In the genomic region with DNA sequence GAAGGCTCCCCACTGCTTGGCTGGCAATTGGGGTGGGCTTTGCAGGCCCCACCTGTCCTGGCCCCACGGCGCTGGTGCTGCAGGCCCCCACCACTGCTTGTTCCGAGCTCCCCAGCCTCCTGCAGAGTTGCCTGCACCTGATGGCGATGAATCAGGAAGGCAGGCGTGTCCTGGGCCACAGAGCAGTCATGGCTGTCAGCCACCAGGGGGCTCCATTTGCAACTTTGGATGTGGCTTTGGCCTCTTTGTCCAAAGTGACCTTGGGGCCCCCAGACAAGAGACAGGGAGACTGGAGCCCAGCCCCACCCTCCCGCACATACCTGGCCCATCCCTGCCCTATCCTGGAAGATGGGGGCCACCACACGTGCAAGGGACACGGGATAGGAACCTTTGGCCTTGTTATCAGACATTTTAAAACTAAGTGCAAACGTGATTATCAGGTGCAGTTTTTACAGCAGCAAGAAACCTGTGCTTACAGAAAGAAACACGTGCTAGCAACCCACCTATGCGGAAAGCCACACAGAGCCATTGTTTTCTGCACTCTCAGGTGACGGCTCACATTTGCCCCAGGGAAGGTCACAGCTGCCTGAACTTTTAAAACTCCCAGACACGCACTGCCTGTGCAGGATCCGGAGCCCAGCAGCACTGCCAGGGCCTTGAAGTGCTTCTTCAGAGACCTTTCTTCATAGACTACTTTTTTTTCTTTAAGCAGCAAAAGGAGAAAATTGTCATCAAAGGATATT, we compare ENCODE assay signal across 8 cellular contexts. TPM values are rescaled to one million over a fixed set of nuclear protein-coding genes. Genes with fewer than 3 reads are reported as not detected.
A peak's percentile ranks its signal among the peaks of the same experiment; 100 is the strongest.
DNase-seq lines count a peak whose midpoint lies in the region; ATAC-seq and TF ChIP-seq lines count a peak whose summit lies in the region.

A gene with protein sequence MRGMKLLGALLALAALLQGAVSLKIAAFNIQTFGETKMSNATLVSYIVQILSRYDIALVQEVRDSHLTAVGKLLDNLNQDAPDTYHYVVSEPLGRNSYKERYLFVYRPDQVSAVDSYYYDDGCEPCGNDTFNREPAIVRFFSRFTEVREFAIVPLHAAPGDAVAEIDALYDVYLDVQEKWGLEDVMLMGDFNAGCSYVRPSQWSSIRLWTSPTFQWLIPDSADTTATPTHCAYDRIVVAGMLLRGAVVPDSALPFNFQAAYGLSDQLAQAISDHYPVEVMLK (plus strand): TSS at position 443 of the 743 bp plus-strand sequence. CDS start 683 bp downstream, outside the sequence.

- H4K20me1 ChIP-seq in DOHH2 (ENCODE audit: control insufficient read depth, insufficient read depth, low read depth, low read length) (no peaks in the 10 kb centered on the region), hepatocyte (ENCODE audit: insufficient read depth, poor library complexity, severe bottlenecking) (no peaks in the 10 kb centered on the region)

- H3K9me3 ChIP-seq in DOHH2 (ENCODE audit: control insufficient read depth, insufficient read depth, low read length) (no peaks in the 10 kb centered on the region), HUES48 (ENCODE audit: control insufficient read depth, insufficient read depth, low read length) (no peaks in the 10 kb centered on the region), ascending aorta (no peaks in the 10 kb centered on the region), hepatocyte (ENCODE audit: low read depth) (no peaks in the 10 kb centered on the region)

- peaks cover 12% of the 10 kb centered on the region for H3K4me1 ChIP-seq in DOHH2 (ENCODE audit: control insufficient read depth, low read length)
- H3K4me1 ChIP-seq in HUES48 (ENCODE audit: control insufficient read depth, insufficient read depth, low read length), result peaks cover 10% of the 10 kb centered on the region
- H3K4me1 ChIP-seq in ascending aorta, result no peaks in the 10 kb centered on the region
- H3K4me1 ChIP-seq in hepatocyte (ENCODE audit: insufficient read depth), result no peaks in the 10 kb centered on the region

- no peak for ATAC-seq in GM18873 (IDR thresholded peaks at IDR 0.05; ENCODE audit: low FRiP score, unreplicated experiment)
- ATAC-seq in HG03159 (IDR thresholded peaks at IDR 0.05; ENCODE audit: unreplicated experiment), result no peak

- DNase-seq in ascending aorta (ENCODE audit: low spot score in 2 of 2) (peak in 1 of 2 donors; percentile 67), hepatocyte (ENCODE audit: low spot score) (peak; percentile 93)
- DNase-seq in stimulated activated CD4-positive, alpha-beta T cell treated with anti-CD3 and anti-CD28 coated beads, Interleukin-12 subunit alpha, Interleukin-12 subunit beta, amount 100 ng/mL, for 4 hours, result peak; percentile 49

- no peak within 1 kb of the TSS for H3K9ac ChIP-seq in HUES48 (ENCODE audit: low read depth, low read length)

- H3K36me3 ChIP-seq in DOHH2 (ENCODE audit: control insufficient read depth, low read length) (peaks cover 93% of the 10 kb centered on the region), HUES48 (ENCODE audit: control insufficient read depth, insufficient read depth, low read length) (peaks cover 68% of the 10 kb centered on the region), ascending aorta (peaks cover 46 to 55% of the 10 kb centered on the region in 2 donors), hepatocyte (replicated peaks; ENCODE audit: insufficient read depth, low read depth) (no peaks in the 10 kb centered on the region)

- H3K79me2 ChIP-seq in DOHH2 (ENCODE audit: control insufficient read depth, low read length) (no peaks in the 10 kb centered on the region; the same call in 1 of the 2 replicates), hepatocyte (peaks cover 31% of the 10 kb centered on the region)

- H3K4me3 ChIP-seq in DOHH2 (ENCODE audit: low read length) (no peak within 1 kb of the TSS), HUES48 (ENCODE audit: low read depth, low read length) (no peak within 1 kb of the TSS), ascending aorta (no peak within 1 kb of the TSS), hepatocyte (peak within 1 kb of the TSS; percentile 33)

- H3K27me3 ChIP-seq in DOHH2 (ENCODE audit: control insufficient read depth, low read length), result no peaks in the 10 kb centered on the region
- H3K27me3 ChIP-seq in HUES48 (ENCODE audit: control insufficient read depth, insufficient read depth, low read length), result no peaks in the 10 kb centered on the region
- H3K27me3 ChIP-seq in ascending aorta, result no peaks in the 10 kb centered on the region
- H3K27me3 ChIP-seq in hepatocyte, result no peaks in the 10 kb centered on the region

- no peak within 1 kb of the TSS; the same call in 1 of the 2 replicates for H3K4me2 ChIP-seq in DOHH2 (ENCODE audit: low read length)
- peak within 1 kb of the TSS; percentile 74 for H3K4me2 ChIP-seq in hepatocyte

- no peak within 1 kb of the TSS for H2AFZ ChIP-seq in hepatocyte

- intact Hi-C loops in T-helper 1 cell treated with Interleukin-12 subunit alpha and Interleukin-12 subunit beta and Interleukin-4 antibody, amounts not matched to agents 30 ng/mL and 1 ng/mL, for 36 hours (cut with micrococcal nuclease), result loop anchor here (5.0 kb wide), 1 partner anchor 223 kb away; no protein-coding TSS in a partner anchor
- intact Hi-C loops in ascending aorta (cut with DNase I), result no loop called here

- TF ChIP-seq CTCF in DOHH2 (IDR thresholded peaks at IDR 0.05; ENCODE audit: low read depth, low read length, poor library complexity, severe bottlenecking) (peak; percentile 86), ascending aorta (IDR thresholded peaks at IDR 0.05) (peak in 2 of 3 experiments; percentile 45 to 59), hepatocyte (IDR thresholded peaks at IDR 0.05; ENCODE audit: poor library complexity) (peak; percentile 67)

- H3K9me2 ChIP-seq in DOHH2 (replicated peaks; ENCODE audit: control insufficient read depth, low read length) (no peaks in the 10 kb centered on the region), hepatocyte (replicated peaks; ENCODE audit: insufficient read depth) (no peaks in the 10 kb centered on the region)

- 52% methylated on average over 14 of the region's 14 CpGs for WGBS in hepatocyte (ENCODE audit: low lambda C conversion rate, missing lambda C conversion rate)

- H3K27ac ChIP-seq in DOHH2 (ENCODE audit: low read depth, low read length) (peak within 1 kb of the TSS; percentile 34), HUES48 (ENCODE audit: low read depth, low read length) (peak within 1 kb of the TSS; percentile 53), ascending aorta (no peak within 1 kb of the TSS), hepatocyte (peak within 1 kb of the TSS; percentile 98)

- H3F3A ChIP-seq in DOHH2 (ENCODE audit: control insufficient read depth, insufficient read depth), result peaks cover 25% of the 10 kb centered on the region

RNA-seq across cellular contexts. Expression of the gene that starts here (rescaled TPM):
- 32.2 and 33.5 TPM in 2 replicates for total RNA-seq in T-helper 1 cell treated with Interleukin-12 subunit alpha and Interleukin-12 subunit beta and Interleukin-4 antibody, amounts not matched to agents 30 ng/mL and 1 ng/mL, for 36 hours
- total RNA-seq in ascending aorta (51.2 TPM), hepatocyte (284 and 295 TPM in 2 replicates)
- polyA plus RNA-seq in hepatocyte, result 332 and 337 TPM in 2 replicates

Comparison
In these comparisons a context has a peak if more than half of its experiments do, and no peak if none do; other contexts are left out.
1. H3K27ac ChIP-seq: peak in DOHH2 (single experiment), HUES48 (single experiment) and hepatocyte (single experiment); none in ascending aorta (0 of 2).
2. Peak in every context shown above with its lines, with median percentiles within 50 percentile points of each other: CTCF ChIP-seq.